In genomic region chr10:17141504-17142229, GRCh38 we compare ENCODE assay signal across 22 cellular contexts. TPM values are rescaled to one million over a fixed set of nuclear protein-coding genes. Genes with fewer than 3 reads are reported as not detected.
DNase-seq lines count a peak whose midpoint lies in the region; ATAC-seq, FAIRE-seq and TF ChIP-seq lines count a peak whose summit lies in the region.
"Had no signal": no experiment of that assay in that cellular context is flagged by ENCODE, and none has a peak within 500 bp of the region (broad histone marks: within the 10 kb centered on the region; RNA-seq: fewer than 3 reads in every experiment).

No MANE protein-coding gene starts in this region.

- H3K36me3 ChIP-seq in HEK293 (ENCODE audit: control insufficient read depth in 2 of 2, insufficient read depth in 1 of 2, low read length in 2 of 2), result no peaks in the 10 kb centered on the region
- no peaks in the 10 kb centered on the region for H3K36me3 ChIP-seq in tibial artery
- no peaks in the 10 kb centered on the region for H3K36me3 ChIP-seq in HepG2 (replicated peaks in 1 of 2; ENCODE audit: control insufficient read depth in 1 of 2, insufficient read depth in 2 of 2, low read length in 2 of 2)
- H3K36me3 ChIP-seq: HAP-1 had no signal

- H3K9me3 Mint-ChIP-seq in activated naive CD4-positive, alpha-beta T cell treated with anti-CD3 and anti-CD28 coated beads, Interleukin-2, amount 50 U/mL, for 24 hours, result no peaks in the 10 kb centered on the region
- no peaks in the 10 kb centered on the region for H3K9me3 Mint-ChIP-seq in activated naive CD4-positive, alpha-beta T cell treated with anti-CD3 and anti-CD28 coated beads, Interleukin-2, amount 10 ng/mL, durations not matched to agents 7 days and 5 days

- ATAC-seq in HG03432 (IDR thresholded peaks at IDR 0.05; ENCODE audit: unreplicated experiment) (no peak), GM18520 (IDR thresholded peaks at IDR 0.05; ENCODE audit: unreplicated experiment) (no peak), HepG2 (no peak)
- ATAC-seq: Right ventricle myocardium inferior had no signal

- H3K27me3 Mint-ChIP-seq in activated naive CD4-positive, alpha-beta T cell treated with anti-CD3 and anti-CD28 coated beads, Interleukin-2, amount 50 U/mL, for 24 hours, result no peaks in the 10 kb centered on the region
- H3K27me3 Mint-ChIP-seq in activated naive CD4-positive, alpha-beta T cell treated with anti-CD3 and anti-CD28 coated beads, Interleukin-2, amount 10 ng/mL, durations not matched to agents 7 days and 5 days, result peaks cover 3% of the 10 kb centered on the region

- H3K4me3 ChIP-seq in HEK293 (ENCODE audit: low read depth, low read length), result no peak overlapping the region
- H3K4me3 ChIP-seq in tibial artery, result no peak overlapping the region
- H3K4me3 ChIP-seq in HepG2 (replicated peaks in 1 of 3; ENCODE audit: insufficient read depth in 1 of 3, low read depth in 2 of 3, low read length in 3 of 3), result no peak overlapping the region
- H3K4me3 ChIP-seq: GM23248, HAP-1 had no signal

- H3K4me2 ChIP-seq in HepG2 (ENCODE audit: low read depth, low read length), result no peak overlapping the region

- H3K27me3 ChIP-seq in tibial artery (no peaks in the 10 kb centered on the region), HepG2 (ENCODE audit: control insufficient read depth in 1 of 2, insufficient read depth in 2 of 2, low read length in 2 of 2) (no peaks in the 10 kb centered on the region)

- CTCF ChIA-PET in activated naive CD4-positive, alpha-beta T cell treated with anti-CD3 and anti-CD28 coated beads, Interleukin-2, amount 10 ng/mL, durations not matched to agents 7 days and 5 days (lab: Charles Lee), result no interaction called here
- CTCF ChIA-PET in HEK293 (lab: Yijun Ruan, JAX) (interaction anchor here (1.0 kb wide), 1 partner anchor 59 kb away, joined by 3 read pairs; no protein-coding TSS in a partner anchor), HepG2 (lab: Yijun Ruan, JAX; ENCODE audit: low intra/inter-chr PET ratio, low total read pairs) (no interaction called here)

- H2AFZ ChIP-seq in HepG2 (ENCODE audit: low read length), result no peak overlapping the region
- H2AFZ ChIP-seq: GM23248 had no signal

- intact Hi-C loops in tibial artery (cut with DNase I; ENCODE audit: low total_unique reads) (no loop called here), HepG2 (cut with micrococcal nuclease; ENCODE audit: unreplicated experiment) (no loop called here)

- BruUV-seq in HepG2 (replicated peaks; lab: Mats Ljungman, UMichigan), result no TSS peak

- peaks cover 13% of the 10 kb centered on the region for H3K36me3 Mint-ChIP-seq in activated naive CD4-positive, alpha-beta T cell treated with anti-CD3 and anti-CD28 coated beads, Interleukin-2, amount 50 U/mL, for 24 hours
- H3K36me3 Mint-ChIP-seq in activated naive CD4-positive, alpha-beta T cell treated with anti-CD3 and anti-CD28 coated beads, Interleukin-2, amount 10 ng/mL, durations not matched to agents 7 days and 5 days, result peaks cover 7% of the 10 kb centered on the region

- TF ChIP-seq EP300 in HepG2 (IDR thresholded peaks at IDR 0.05; ENCODE audit: low read depth in 2 of 2, low read length in 2 of 2) (no peak), HepG2 (CRISPR knock-in tag; IDR thresholded peaks at IDR 0.05; ENCODE audit: borderline replicate concordance) (no peak)

- POLR2A ChIA-PET in HEK293 (lab: Yijun Ruan, JAX) (no interaction called here), HepG2 (lab: Yijun Ruan, JAX) (no interaction called here)

- H3K27ac ChIP-seq in HEK293 (ENCODE audit: extremely low read depth, low read depth, low read length) (no peak overlapping the region), VCaP (peak overlapping the region; percentile 77; the same call in 1 of the 2 replicates), tibial artery (peak overlapping the region; percentile 45 to 55), HepG2 (ENCODE audit: extremely low read length, insufficient read depth, low read length) (no peak overlapping the region)
- H3K27ac ChIP-seq: GM23248, HL-60 had no signal

- FAIRE-seq in HepG2 (lab: Jason Lieb, UNC), result no peak

- no peak for TF ChIP-seq RAD21 in HepG2 (CRISPR knock-in tag; IDR thresholded peaks at IDR 0.05)

- DNase-seq in activated naive CD4-positive, alpha-beta T cell treated with anti-CD3 and anti-CD28 coated beads, Interleukin-2, amount 10 ng/mL, durations not matched to agents 7 days and 5 days, result no peak
- DNase-seq in tibial artery, result no peak
- DNase-seq in HepG2 (ENCODE audit: low spot score), result no peak
- DNase-seq: DMS79, GM23248, KG1, NCI-H1105 treated with DMSO at 0.1 percent for 48 hours, NCI-H1694, NCI-H2081, NCI-H2171, NCI-H526 treated with DMSO at 0.1 percent for 48 hours, OCI-M1, SW 1271 had no signal

- peaks cover 4% of the 10 kb centered on the region for H3K4me1 ChIP-seq in HEK293 (ENCODE audit: control insufficient read depth, insufficient read depth, low read length)
- peaks cover 0 to 30% (median 6%) of the 10 kb centered on the region in 4 donors for H3K4me1 ChIP-seq in tibial artery
- peaks cover 31% of the 10 kb centered on the region for H3K4me1 ChIP-seq in HepG2 (ENCODE audit: insufficient read depth, low read length)

- no peaks in the 10 kb centered on the region for H3K79me2 ChIP-seq in HepG2 (ENCODE audit: insufficient read depth, low read length)

- no peak for TF ChIP-seq POLR2A in HepG2 (IDR thresholded peaks at IDR 0.05; ENCODE audit: insufficient read depth in 1 of 2, low read depth in 2 of 2, low read length in 2 of 2)

- no peaks in the 10 kb centered on the region for H4K20me1 ChIP-seq in HepG2 (ENCODE audit: insufficient read depth, low read length)

- TF ChIP-seq CTCF in HEK293 (tag by site-specific recombination; IDR thresholded peaks at IDR 0.05) (no peak), VCaP (conservative IDR thresholded peaks at IDR 0.05) (no peak), tibial artery (IDR thresholded peaks at IDR 0.05) (no peak), HepG2 (CRISPR knock-in tag; IDR thresholded peaks at IDR 0.05) (no peak)

- H3K9ac ChIP-seq in HepG2 (ENCODE audit: insufficient read depth, low read depth, low read length), result no peak overlapping the region
- H3K9ac ChIP-seq: GM23248 had no signal

- H3K9me3 ChIP-seq in HEK293 (ENCODE audit: control insufficient read depth, insufficient read depth, low read depth, low read length) (no peaks in the 10 kb centered on the region), tibial artery (no peaks in the 10 kb centered on the region), HepG2 (ENCODE audit: low read length) (no peaks in the 10 kb centered on the region)
- H3K9me3 ChIP-seq: HAP-1 had no signal

- in situ Hi-C loops in HepG2 (cut with HindIII; ENCODE audit: extremely low pct_ligation_motif_present, low pct_unique_long_range_greater_than_20kb), result no loop called here

- H3K4me3 Mint-ChIP-seq in activated naive CD4-positive, alpha-beta T cell treated with anti-CD3 and anti-CD28 coated beads, Interleukin-2, amount 50 U/mL, for 24 hours, result peak overlapping the region; percentile 16
- H3K4me3 Mint-ChIP-seq in activated naive CD4-positive, alpha-beta T cell treated with anti-CD3 and anti-CD28 coated beads, Interleukin-2, amount 10 ng/mL, durations not matched to agents 7 days and 5 days, result no peak overlapping the region

- H3K4me1 Mint-ChIP-seq in activated naive CD4-positive, alpha-beta T cell treated with anti-CD3 and anti-CD28 coated beads, Interleukin-2, amount 50 U/mL, for 24 hours, result peaks cover 45% of the 10 kb centered on the region
- peaks cover 24% of the 10 kb centered on the region for H3K4me1 Mint-ChIP-seq in activated naive CD4-positive, alpha-beta T cell treated with anti-CD3 and anti-CD28 coated beads, Interleukin-2, amount 10 ng/mL, durations not matched to agents 7 days and 5 days

- WGBS in HepG2 (ENCODE audit: low lambda C conversion rate), result 85% methylated on average over 1 of the region's 1 CpG

- H3K27ac Mint-ChIP-seq in activated naive CD4-positive, alpha-beta T cell treated with anti-CD3 and anti-CD28 coated beads, Interleukin-2, amount 50 U/mL, for 24 hours, result no peak overlapping the region
- no peak overlapping the region for H3K27ac Mint-ChIP-seq in activated naive CD4-positive, alpha-beta T cell treated with anti-CD3 and anti-CD28 coated beads, Interleukin-2, amount 10 ng/mL, durations not matched to agents 7 days and 5 days

RNA-seq across cellular contexts. Expression of gene CUBN, which starts 12.1 kb away (rescaled TPM):
- 0.08 and 0.27 TPM in 2 replicates for total RNA-seq in HepG2 (2016; rRNA removed; fragmentation: Illumina TruSeq; extraction: Trizol)
- total RNA-seq in HepG2 (2016; cell fraction: cytosol; rRNA removed; fragmentation: Illumina TruSeq; extraction: Trizol; ENCODE audit: low read depth), result 0.10 TPM in 1 of 2 replicates, not detected in the other
- total RNA-seq in HepG2 (2016; cell fraction: insoluble cytoplasmic fraction; rRNA removed; fragmentation: Illumina TruSeq; extraction: Trizol), result 0.06 and 0.35 TPM in 2 replicates
- total RNA-seq in HepG2 (2016; cell fraction: membrane; rRNA removed; fragmentation: Illumina TruSeq; extraction: Trizol), result 0.12 and 0.21 TPM in 2 replicates
- 0.50 and 0.56 TPM in 2 replicates for total RNA-seq in HepG2 (2016; cell fraction: nucleus; rRNA removed; fragmentation: Illumina TruSeq; extraction: Trizol)
- 0.17 and 0.32 TPM in 2 replicates for polyA plus RNA-seq in HepG2 (2011; rRNA removed)
- 0.05 and 0.06 TPM in 2 replicates for polyA plus RNA-seq in HepG2 (2011; cell fraction: cytosol; rRNA removed)
- polyA plus RNA-seq in HepG2 (2011; cell fraction: nucleus; rRNA removed), result 0.24 and 0.43 TPM in 2 replicates
- polyA plus RNA-seq in HepG2 (2012), result 0.01 and 0.03 TPM in 2 replicates
- 0.05 TPM in 1 of 2 replicates, not detected in the other for polyA plus RNA-seq in HepG2 (2016; cell fraction: cytosol; fragmentation: Illumina TruSeq; extraction: Trizol; ENCODE audit: low read depth)
- 0.02 TPM in 1 of 2 replicates, not detected in the other for polyA plus RNA-seq in HepG2 (2016; cell fraction: insoluble cytoplasmic fraction; fragmentation: Illumina TruSeq; extraction: Trizol; ENCODE audit: low read depth)
- polyA plus RNA-seq in HepG2 (2016; cell fraction: membrane; fragmentation: Illumina TruSeq; extraction: Trizol; ENCODE audit: low read depth), result not detected in 2 replicates
- polyA plus RNA-seq in HepG2 (2016; cell fraction: nucleus; fragmentation: Illumina TruSeq; extraction: Trizol; ENCODE audit: insufficient read depth, low read depth), result 0.48 and 0.52 TPM in 2 replicates
- 0.07 and 0.24 TPM in 2 replicates for polyA minus RNA-seq in HepG2 (2011; rRNA and poly(A)+ RNA removed; ENCODE audit: low replicate concordance)
- polyA minus RNA-seq in HepG2 (2011; cell fraction: cytosol; rRNA and poly(A)+ RNA removed), result 0.10 TPM in 1 of 2 replicates, not detected in the other
- polyA minus RNA-seq in HepG2 (2011; cell fraction: nucleus; rRNA and poly(A)+ RNA removed), result 1.1 and 1.7 TPM in 2 replicates
- total RNA-seq: HT-29 had no signal

RNA-seq across cellular contexts. Expression of gene TRDMT1, which starts 59.8 kb away (rescaled TPM):
- 3.0 and 6.1 TPM in 2 replicates for total RNA-seq in HepG2 (2016; rRNA removed; fragmentation: Illumina TruSeq; extraction: Trizol)
- total RNA-seq in HepG2 (2016; cell fraction: cytosol; rRNA removed; fragmentation: Illumina TruSeq; extraction: Trizol; ENCODE audit: low read depth), result 4.0 and 4.8 TPM in 2 replicates
- 2.6 and 3.6 TPM in 2 replicates for total RNA-seq in HepG2 (2016; cell fraction: insoluble cytoplasmic fraction; rRNA removed; fragmentation: Illumina TruSeq; extraction: Trizol)
- 1.7 and 2.1 TPM in 2 replicates for total RNA-seq in HepG2 (2016; cell fraction: membrane; rRNA removed; fragmentation: Illumina TruSeq; extraction: Trizol)
- total RNA-seq in HepG2 (2016; cell fraction: nucleus; rRNA removed; fragmentation: Illumina TruSeq; extraction: Trizol), result 3.6 and 5.3 TPM in 2 replicates
- 1.3 and 2.0 TPM in 2 replicates for polyA plus RNA-seq in HepG2 (2011; rRNA removed)
- 0.54 and 6.3 TPM in 2 replicates for polyA plus RNA-seq in HepG2 (2011; cell fraction: cytosol; rRNA removed)
- polyA plus RNA-seq in HepG2 (2011; cell fraction: nucleus; rRNA removed), result 1.00 and 1.2 TPM in 2 replicates
- polyA plus RNA-seq in HepG2 (2012), result 0.95 and 1.5 TPM in 2 replicates
- 0.96 and 1.3 TPM in 2 replicates for polyA plus RNA-seq in HepG2 (2016; cell fraction: cytosol; fragmentation: Illumina TruSeq; extraction: Trizol; ENCODE audit: low read depth)
- polyA plus RNA-seq in HepG2 (2016; cell fraction: insoluble cytoplasmic fraction; fragmentation: Illumina TruSeq; extraction: Trizol; ENCODE audit: low read depth), result 5.6 and 6.4 TPM in 2 replicates
- polyA plus RNA-seq in HepG2 (2016; cell fraction: membrane; fragmentation: Illumina TruSeq; extraction: Trizol; ENCODE audit: low read depth), result 0.78 and 1.4 TPM in 2 replicates
- polyA plus RNA-seq in HepG2 (2016; cell fraction: nucleus; fragmentation: Illumina TruSeq; extraction: Trizol; ENCODE audit: insufficient read depth, low read depth), result 3.1 and 4.0 TPM in 2 replicates
- polyA minus RNA-seq in HepG2 (2011; rRNA and poly(A)+ RNA removed; ENCODE audit: low replicate concordance), result 1.6 and 2.9 TPM in 2 replicates
- 1.6 and 2.6 TPM in 2 replicates for polyA minus RNA-seq in HepG2 (2011; cell fraction: cytosol; rRNA and poly(A)+ RNA removed)
- 8.4 and 10.6 TPM in 2 replicates for polyA minus RNA-seq in HepG2 (2011; cell fraction: nucleus; rRNA and poly(A)+ RNA removed)

Comparison
In these comparisons a context has a peak if more than half of its experiments do, and no peak if none do; other contexts are left out.
1. H3K27ac ChIP-seq: peak in VCaP (single experiment) and tibial artery (2 of 2); none in HEK293 (single experiment) and HepG2 (single experiment).